ENCODE assay signal across 18 cellular contexts in genomic region chr4:77619408-77619807, GRCh38. TPM values are rescaled to one million over a fixed set of nuclear protein-coding genes. Genes with fewer than 3 reads are reported as not detected.
DNase-seq lines count a peak whose midpoint lies in the region; ATAC-seq and TF ChIP-seq lines count a peak whose summit lies in the region.
"Had no signal": no experiment of that assay in that cellular context is flagged by ENCODE, and none has a peak within 500 bp of the region (broad histone marks: within the 10 kb centered on the region; RNA-seq: fewer than 3 reads in every experiment).

No MANE protein-coding gene starts in this region.

- intact Hi-C loops in Caco-2 (cut with micrococcal nuclease; ENCODE audit: unreplicated experiment) = loop anchor here (5.0 kb wide), 2 partner anchors 78 to 232 kb away; no protein-coding TSS in a partner anchor

- no peak overlapping the region for H3K4me3 Mint-ChIP-seq in Caco-2 (ENCODE audit: unreplicated experiment)
- H3K4me3 Mint-ChIP-seq: T-helper 1 cell treated with Interleukin-12 subunit alpha and Interleukin-12 subunit beta and Interleukin-4 antibody, amounts not matched to agents 30 μg/mL and 1 μg/mL, for 36 hours had no signal

- CTCF ChIA-PET in Caco-2 (lab: Charles Lee) = no interaction called here

- H3K27ac Mint-ChIP-seq in Caco-2 (ENCODE audit: unreplicated experiment) = no peak overlapping the region
- H3K27ac Mint-ChIP-seq: nephron; T-helper 1 cell treated with Interleukin-12 subunit alpha and Interleukin-12 subunit beta and Interleukin-4 antibody, amounts not matched to agents 30 μg/mL and 1 μg/mL, for 36 hours had no signal

- H3K36me3 Mint-ChIP-seq in Caco-2 (ENCODE audit: insufficient read depth, unreplicated experiment) = no peaks in the 10 kb centered on the region

- H3K27me3 ChIP-seq in OCI-LY3 (ENCODE audit: low read depth, low read length) (no peaks in the 10 kb centered on the region), kidney epithelial cell (ENCODE audit: control insufficient read depth, insufficient read depth, low read length) (no peaks in the 10 kb centered on the region), Caco-2 (replicated peaks; ENCODE audit: control insufficient read depth, insufficient read depth, low read length) (no peaks in the 10 kb centered on the region; the same call in 1 of the 2 replicates)
- H3K27me3 ChIP-seq: breast epithelium, right atrium auricular region, tibial artery had no signal

- no peaks in the 10 kb centered on the region for H3K9me3 ChIP-seq in OCI-LY3 (ENCODE audit: insufficient read depth, low read length)
- no peaks in the 10 kb centered on the region for H3K9me3 ChIP-seq in Caco-2
- H3K9me3 ChIP-seq: breast epithelium, right atrium auricular region, tibial artery had no signal

- peak overlapping the region; percentile 55 for H2AFZ ChIP-seq in OCI-LY3 (ENCODE audit: low read depth, low read length)

- peak overlapping the region; percentile 51; the same call in 1 of the 2 replicates for H3K9ac ChIP-seq in OCI-LY3 (ENCODE audit: low read length)
- H3K9ac ChIP-seq: GM23248 had no signal

- H4K20me1 ChIP-seq in OCI-LY3 (ENCODE audit: insufficient read depth, low read length) = no peaks in the 10 kb centered on the region

- H3K79me2 ChIP-seq in OCI-LY3 (ENCODE audit: low read length) = no peaks in the 10 kb centered on the region

- DNase-seq in SIG-M5 treated with dmso at 0.1 percent for 504 hours (lab: John Stamatoyannopoulos, UW; ENCODE audit: unreplicated experiment) = peak; percentile 2
- no peak for DNase-seq in SIG-M5 (lab: John Stamatoyannopoulos, UW)
- no peak for DNase-seq in kidney epithelial cell (ENCODE audit: low read depth)
- DNase-seq in superior temporal gyrus (ENCODE audit: extremely low spot score) = peak; percentile 76
- no peak for DNase-seq in Caco-2
- DNase-seq: left ventricle myocardium superior had no signal

- TF ChIP-seq CTCF in OCI-LY3 (IDR thresholded peaks at IDR 0.05; ENCODE audit: low read depth, low read length) (peak; percentile 56), kidney epithelial cell (IDR thresholded peaks at IDR 0.05; ENCODE audit: insufficient read depth, low read length, poor library complexity, severe bottlenecking) (peak; percentile 1), Caco-2 (IDR thresholded peaks at IDR 0.05; ENCODE audit: insufficient read depth in 1 of 2, low read depth in 1 of 2, low read length in 1 of 2, severe bottlenecking in 1 of 2, unreplicated experiment in 1 of 2) (no peak)

- H3K4me1 ChIP-seq in OCI-LY3 (ENCODE audit: low read length) (peaks cover 54% of the 10 kb centered on the region), Caco-2 (no peaks in the 10 kb centered on the region)
- H3K4me1 ChIP-seq: breast epithelium, right atrium auricular region had no signal

- H3K4me1 Mint-ChIP-seq in Caco-2 (ENCODE audit: low read depth, unreplicated experiment) = no peaks in the 10 kb centered on the region

- no peaks in the 10 kb centered on the region for H3K9me3 Mint-ChIP-seq in Caco-2 (ENCODE audit: unreplicated experiment)
- H3K9me3 Mint-ChIP-seq: nephron; T-helper 1 cell treated with Interleukin-12 subunit alpha and Interleukin-12 subunit beta and Interleukin-4 antibody, amounts not matched to agents 30 μg/mL and 1 μg/mL, for 36 hours had no signal

- no peak overlapping the region for H3K27ac ChIP-seq in OCI-LY3 (ENCODE audit: low read length)
- H3K27ac ChIP-seq: breast epithelium, GM23248, right atrium auricular region, tibial artery had no signal

- BruUV-seq in Caco-2 (replicated peaks; lab: Mats Ljungman, UMichigan) = no TSS peak

- ATAC-seq in activated CD4-positive, CD25-positive, alpha-beta regulatory T cell treated with anti-CD3 and anti-CD28 coated beads, Interleukin-2, amount 50 U/mL, for 24 hours = no peak
- no peak for ATAC-seq in GM21619 (IDR thresholded peaks at IDR 0.05; ENCODE audit: unreplicated experiment)

- POLR2A ChIA-PET in Caco-2 (lab: Charles Lee) = no interaction called here

- peaks cover 7% of the 10 kb centered on the region for H3K27me3 Mint-ChIP-seq in Caco-2 (ENCODE audit: insufficient read depth, unreplicated experiment)

- H3K4me2 ChIP-seq in OCI-LY3 (ENCODE audit: low read length) = peak overlapping the region; percentile 84

- no peaks in the 10 kb centered on the region for H3K36me3 ChIP-seq in OCI-LY3 (replicated peaks; ENCODE audit: low read depth, low read length)
- H3K36me3 ChIP-seq in kidney epithelial cell (ENCODE audit: control insufficient read depth, insufficient read depth, low read length) = no peaks in the 10 kb centered on the region
- H3K36me3 ChIP-seq in Caco-2 (ENCODE audit: control insufficient read depth, insufficient read depth, low read length) = no peaks in the 10 kb centered on the region
- H3K36me3 ChIP-seq: breast epithelium, right atrium auricular region, tibial artery had no signal

- H3K4me3 ChIP-seq in OCI-LY3 (ENCODE audit: low read length) = peak overlapping the region; percentile 71
- H3K4me3 ChIP-seq in kidney epithelial cell (ENCODE audit: low read depth, low read length) = no peak overlapping the region
- H3K4me3 ChIP-seq in Caco-2 (ENCODE audit: low read depth, low read length) = no peak overlapping the region
- H3K4me3 ChIP-seq: GM23248, right atrium auricular region, tibial artery had no signal

RNA-seq across cellular contexts. Expression of gene CXCL13, which starts 13.8 kb away (rescaled TPM):
- total RNA-seq in kidney epithelial cell = not detected in 2 replicates
- total RNA-seq in Caco-2 (2022) = not detected in 2 replicates
- total RNA-seq: fibroblast of lung, GM23248, IMR-90, left ventricle myocardium superior, NCI-H460, right atrium auricular region had no signal

Comparison
In these comparisons a context has a peak if more than half of its experiments do, and no peak if none do; other contexts are left out.
1. DNase-seq: peak in SIG-M5 treated with dmso at 0.1 percent for 504 hours (single experiment) and superior temporal gyrus (single experiment); none in SIG-M5 (single experiment), kidney epithelial cell (single experiment) and Caco-2 (0 of 2).
2. CTCF ChIP-seq: peak in OCI-LY3 (single experiment) and kidney epithelial cell (single experiment); none in Caco-2 (0 of 2).